21 cellular contexts compared by ENCODE assay signal in the genomic region with DNA sequence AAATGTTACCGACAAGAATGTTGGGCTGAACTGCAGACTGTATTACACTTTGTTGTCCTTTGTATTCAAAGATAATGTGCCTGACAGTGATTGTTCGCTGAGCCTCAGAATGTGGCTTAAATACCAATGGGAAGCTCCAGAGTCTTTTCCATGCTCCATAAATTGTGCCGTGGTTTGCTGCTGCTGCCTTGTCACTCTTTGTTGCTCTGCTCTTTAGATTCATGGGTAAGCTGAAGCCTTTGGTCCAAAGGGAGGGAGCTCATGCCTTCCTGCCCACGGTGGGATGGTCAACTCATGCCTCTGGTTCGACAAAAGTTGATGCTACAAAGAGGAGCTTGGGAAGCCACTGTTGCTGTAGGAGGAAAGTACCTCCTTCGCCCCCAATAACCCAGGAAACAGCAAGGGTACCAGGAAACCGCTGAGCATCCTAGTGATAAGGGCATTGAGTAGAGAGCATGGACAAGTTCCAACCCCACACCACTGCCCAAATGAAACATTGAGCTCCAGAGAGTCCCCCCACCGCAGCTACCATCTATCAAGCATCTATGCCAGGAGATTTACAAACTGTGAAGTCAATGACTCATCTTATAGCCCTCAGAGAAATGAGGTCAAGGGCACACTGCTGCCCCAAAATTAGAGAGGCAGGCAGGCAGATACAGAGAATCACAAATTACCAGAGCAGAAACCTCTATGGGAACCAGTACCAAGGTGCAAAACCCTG.
DNase-seq lines count a peak whose midpoint lies in the region; ATAC-seq, FAIRE-seq and TF ChIP-seq lines count a peak whose summit lies in the region.
"Had no signal": no experiment of that assay in that cellular context is flagged by ENCODE, and none has a peak within 500 bp of the region (broad histone marks: within the 10 kb centered on the region; RNA-seq: fewer than 3 reads in every experiment).

No MANE protein-coding gene starts in this region.

- H3K23ac ChIP-seq in IMR-90 (ENCODE audit: low read depth, low read length) (no peak overlapping the region), H1 (ENCODE audit: insufficient read length) (no peak overlapping the region)

- H3K27me3 ChIP-seq in IMR-90 (ENCODE audit: control insufficient read depth, insufficient read depth, low read length) (peaks cover 6% of the 10 kb centered on the region), H1 (replicated peaks in 1 of 4; ENCODE audit: control insufficient read depth in 3 of 4, extremely low read depth in 1 of 4, insufficient read depth in 3 of 4, low read length in 3 of 4) (no peaks in the 10 kb centered on the region), osteoblast (ENCODE audit: insufficient read depth, low read length) (no peaks in the 10 kb centered on the region)
- H3K27me3 ChIP-seq: upper lobe of right lung had no signal

- TF ChIP-seq CTCF in IMR-90 (conservative IDR thresholded peaks at IDR 0.05; ENCODE audit: low read depth, low read length), result no peak
- TF ChIP-seq CTCF in H1 (IDR thresholded peaks at IDR 0.05; ENCODE audit: control extremely low read depth in 1 of 3, insufficient read depth in 1 of 3, low read depth in 1 of 3, low read length in 3 of 3), result no peak
- no peak for TF ChIP-seq CTCF in osteoblast (IDR thresholded peaks at IDR 0.05; ENCODE audit: extremely low read depth, low read depth, low read length)
- TF ChIP-seq CTCF in D721Med (IDR thresholded peaks at IDR 0.05; ENCODE audit: insufficient read depth, missing control alignments), result no peak
- TF ChIP-seq CTCF in chondrocyte (IDR thresholded peaks at IDR 0.05), result no peak

- WGBS in IMR-90 (ENCODE audit: extremely low coverage in 2 of 2, insufficient read length in 1 of 2), 2 experiments, result 20% methylated on average over 2 of the region's 8 CpGs; no CpG with 5 or more reads in 1 of the 2 experiments
- 89% methylated on average over 8 of the region's 8 CpGs; no CpG with 5 or more reads in 1 of the 2 experiments for WGBS in H1 (ENCODE audit: extremely low coverage in 1 of 2, insufficient coverage in 1 of 2, insufficient read length in 1 of 2, insufficient replicate concordance in 2 of 2, low coverage in 1 of 2, low lambda C conversion rate in 2 of 2, missing lambda C conversion rate in 1 of 2), 2 experiments

- dilution Hi-C loops in IMR-90 (cut with HindIII; ENCODE audit: low sequenced_read_pairs, unreplicated experiment), result no loop called here

- no peak overlapping the region for H2BK20ac ChIP-seq in IMR-90 (ENCODE audit: low read depth, low read length)
- H2BK20ac ChIP-seq in H1 (ENCODE audit: low read length), result no peak overlapping the region

- H3K9ac ChIP-seq in IMR-90 (ENCODE audit: low read depth, low read length) (no peak overlapping the region), H1 (replicated peaks in 1 of 4; ENCODE audit: extremely low read depth in 1 of 4, low read depth in 3 of 4, low read length in 3 of 4) (no peak overlapping the region)

- H2BK15ac ChIP-seq in IMR-90 (ENCODE audit: low read depth, low read length), result no peak overlapping the region
- H2BK15ac ChIP-seq in H1 (ENCODE audit: low read length), result no peak overlapping the region; the same call in 1 of the 2 replicates

- DNase-seq in COLO829 (ENCODE audit: low spot score), result peak; percentile 16
- no peak for DNase-seq in IMR-90
- no peak for DNase-seq in H1 (ENCODE audit: low read depth in 1 of 2, low spot score in 2 of 2)
- DNase-seq in osteoblast (ENCODE audit: insufficient read length, low spot score, missing footprints), result no peak
- DNase-seq in D721Med (ENCODE audit: insufficient read length, low spot score), result no peak
- no peak for DNase-seq in NCI-H1105 treated with DMSO at 0.1 percent for 48 hours (lab: John Stamatoyannopoulos, UW)
- no peak for DNase-seq in chondrocyte (ENCODE audit: low spot score)
- DNase-seq in activated CD4-positive, alpha-beta T cell treated with anti-CD3 and anti-CD28 coated beads, Interleukin-2, amount 10 ng/mL, durations not matched to agents 7 days and 5 days, result no peak
- DNase-seq: activated CD4-positive, alpha-beta T cell treated with anti-CD3 and anti-CD28 coated beads for 48 hours; central memory CD4-positive, alpha-beta T cell; COR-L47; effector memory CD4-positive, alpha-beta T cell; GDM1; mammary epithelial cell; NCI-H1436; NCI-H345; upper lobe of right lung had no signal

- peaks cover 3% of the 10 kb centered on the region; the same call in 1 of the 2 replicates for H3K9me1 ChIP-seq in IMR-90 (ENCODE audit: insufficient read depth, low read length)

- H2AK5ac ChIP-seq in IMR-90 (ENCODE audit: low read depth, low read length) (no peak overlapping the region), H1 (ENCODE audit: low read depth, low read length) (no peak overlapping the region)

- POLR2A ChIA-PET in IMR-90 (lab: Charles Lee; ENCODE audit: unreplicated experiment) (no interaction called here), H1 (lab: Charles Lee; ENCODE audit: partially characterized antibody) (interaction anchor here (1.0 kb wide), 1 partner anchor 117 kb away, joined by 3 read pairs; no protein-coding TSS in a partner anchor)
- POLR2A ChIA-PET in activated CD4-positive, alpha-beta T cell treated with anti-CD3 and anti-CD28 coated beads, Interleukin-2, amount 10 ng/mL, durations not matched to agents 7 days and 5 days (lab: Charles Lee), result no interaction called here

- no peak overlapping the region for H3K4me3 ChIP-seq in IMR-90 (ENCODE audit: insufficient read depth, low read depth, low read length)
- no peak overlapping the region for H3K4me3 ChIP-seq in H1 (ENCODE audit: extremely low read depth in 1 of 4, insufficient read depth in 2 of 4, low read depth in 3 of 4, low read length in 4 of 4)
- peak overlapping the region; percentile 18 for H3K4me3 ChIP-seq in osteoblast (ENCODE audit: insufficient read depth, low read length)
- H3K4me3 ChIP-seq: skin epidermis, upper lobe of right lung had no signal

- no peak overlapping the region for H3K27ac Mint-ChIP-seq in chondrocyte (ENCODE audit: unreplicated experiment)
- H3K27ac Mint-ChIP-seq in activated CD4-positive, alpha-beta T cell treated with anti-CD3 and anti-CD28 coated beads, Interleukin-2, amount 10 ng/mL, durations not matched to agents 7 days and 5 days, result no peak overlapping the region
- H3K27ac Mint-ChIP-seq: activated naive CD8-positive, alpha-beta T cell; stimulated activated effector memory CD8-positive, alpha-beta T cell treated with anti-CD3 and anti-CD28 coated beads, Interleukin-12 subunit alpha, Interleukin-12 subunit beta, amount 100 ng/mL, for 72 hours had no signal

- H4K91ac ChIP-seq in IMR-90 (ENCODE audit: insufficient read depth, low read depth, low read length) (no peak overlapping the region), H1 (replicated peaks; ENCODE audit: insufficient read length, low read length) (peak overlapping the region; percentile 6)

- H3K4me2 ChIP-seq in IMR-90 (ENCODE audit: low read depth, low read length) (peak overlapping the region; percentile 79), H1 (ENCODE audit: insufficient read depth in 1 of 2, low read depth in 2 of 2, low read length in 2 of 2) (no peak overlapping the region), osteoblast (ENCODE audit: insufficient read depth, low read length) (peak overlapping the region; percentile 57)

- peak; percentile 27 for ATAC-seq in IMR-90 (ENCODE audit: low read depth)
- ATAC-seq: stimulated activated effector memory CD8-positive, alpha-beta T cell treated with anti-CD3 and anti-CD28 coated beads, Interleukin-12 subunit alpha, Interleukin-12 subunit beta, amount 100 ng/mL, for 72 hours; upper lobe of right lung had no signal

- H2AFZ ChIP-seq in IMR-90 (replicated peaks; ENCODE audit: low read length, poor library complexity), result peak overlapping the region; percentile 40
- peak overlapping the region; percentile 69; the same call in 1 of the 2 replicates for H2AFZ ChIP-seq in H1 (ENCODE audit: low read length)
- no peak overlapping the region for H2AFZ ChIP-seq in osteoblast (ENCODE audit: low read length)

- no peak for TF ChIP-seq EP300 in H1 (IDR thresholded peaks at IDR 0.05; ENCODE audit: borderline replicate concordance in 1 of 2, low read depth in 2 of 2, low read length in 2 of 2)

- no peak overlapping the region for H3K4me3 Mint-ChIP-seq in chondrocyte (ENCODE audit: unreplicated experiment)
- no peak overlapping the region for H3K4me3 Mint-ChIP-seq in activated CD4-positive, alpha-beta T cell treated with anti-CD3 and anti-CD28 coated beads, Interleukin-2, amount 10 ng/mL, durations not matched to agents 7 days and 5 days
- H3K4me3 Mint-ChIP-seq: activated naive CD8-positive, alpha-beta T cell; neural crest cell; stimulated activated effector memory CD8-positive, alpha-beta T cell treated with anti-CD3 and anti-CD28 coated beads, Interleukin-12 subunit alpha, Interleukin-12 subunit beta, amount 100 ng/mL, for 72 hours had no signal

- H2BK5ac ChIP-seq in IMR-90 (ENCODE audit: low read depth, low read length, poor library complexity, severe bottlenecking) (no peak overlapping the region), H1 (ENCODE audit: low read depth, low read length) (no peak overlapping the region)

- in situ Hi-C loops in IMR-90 (cut with MboI; ENCODE audit: low sequenced_read_pairs), result no loop called here

- peaks cover 7% of the 10 kb centered on the region for H3K4me1 ChIP-seq in IMR-90 (ENCODE audit: control insufficient read depth, insufficient read depth, low read length)
- peaks cover 0 to 22% (median 15%) of the 10 kb centered on the region in 4 experiments; a peak in 6 of 7 replicates for H3K4me1 ChIP-seq in H1 (replicated peaks in 1 of 4; ENCODE audit: control insufficient read depth in 3 of 4, insufficient read depth in 4 of 4, low read length in 3 of 4)
- H3K4me1 ChIP-seq in osteoblast (ENCODE audit: insufficient read depth, low read length), result peaks cover 20% of the 10 kb centered on the region
- H3K4me1 ChIP-seq: upper lobe of right lung had no signal

- H3K18ac ChIP-seq in IMR-90 (ENCODE audit: low read depth, low read length) (peak overlapping the region; percentile 33; the same call in 1 of the 2 replicates), H1 (ENCODE audit: extremely low read depth, low read length) (0 out of 2 replicates have a peak overlapping the region, but pooled peaks have one; percentile 0)

- CTCF ChIA-PET in IMR-90 (lab: Yijun Ruan, JAX) (interaction anchor here (0.6 kb wide), 1 partner anchor 9 kb away, joined by 3 read pairs; no protein-coding TSS in a partner anchor), H1 (lab: Charles Lee; ENCODE audit: partially characterized antibody) (interaction anchor here (0.6 to 2.4 kb wide), 7 partner anchors 10 to 527 kb away, joined by 3 to 9 read pairs (median 4); no protein-coding TSS in a partner anchor)
- CTCF ChIA-PET in activated CD4-positive, alpha-beta T cell treated with anti-CD3 and anti-CD28 coated beads, Interleukin-2, amount 10 ng/mL, durations not matched to agents 7 days and 5 days (lab: Charles Lee), result interaction anchor here (1.0 kb wide), 1 partner anchor 22 kb away, joined by 3 read pairs; no protein-coding TSS in a partner anchor

- H4K8ac ChIP-seq in IMR-90 (ENCODE audit: low read depth in 2 of 2, low read length in 2 of 2) (no peak overlapping the region), H1 (ENCODE audit: extremely low read depth, insufficient read depth, low read length) (no peak overlapping the region)

- H3K4me1 Mint-ChIP-seq in chondrocyte (ENCODE audit: low read depth), result peaks cover 6% of the 10 kb centered on the region
- H3K4me1 Mint-ChIP-seq in activated CD4-positive, alpha-beta T cell treated with anti-CD3 and anti-CD28 coated beads, Interleukin-2, amount 10 ng/mL, durations not matched to agents 7 days and 5 days, result peaks cover 11% of the 10 kb centered on the region

- H2BK12ac ChIP-seq in H1 (ENCODE audit: low read depth, low read length), result peak overlapping the region; percentile 75; the same call in 1 of the 2 replicates

- H3K56ac ChIP-seq in IMR-90 (ENCODE audit: extremely low read depth, insufficient read depth, low read length) (no peak overlapping the region), H1 (replicated peaks; ENCODE audit: insufficient read length, low read depth, low read length) (no peak overlapping the region)

- H3K4ac ChIP-seq in IMR-90 (ENCODE audit: low read depth, low read length) (no peak overlapping the region), H1 (replicated peaks; ENCODE audit: insufficient read length, low read depth, low read length) (no peak overlapping the region)

- no peaks in the 10 kb centered on the region for H3K9me3 ChIP-seq in IMR-90 (ENCODE audit: control insufficient read depth, insufficient read depth, low read length)
- peaks cover 0 to 6% of the 10 kb centered on the region in 2 experiments; a peak in 2 of 4 replicates for H3K9me3 ChIP-seq in H1 (ENCODE audit: insufficient read depth in 2 of 2, low read depth in 1 of 2, low read length in 1 of 2)
- no peaks in the 10 kb centered on the region for H3K9me3 ChIP-seq in osteoblast (ENCODE audit: low read depth, low read length)
- H3K9me3 ChIP-seq: upper lobe of right lung had no signal

- no peak for FAIRE-seq in H1 (lab: Jason Lieb, UNC)
- FAIRE-seq in D721Med (lab: Jason Lieb, UNC), result no peak

- TF ChIP-seq POLR2A in IMR-90 (IDR thresholded peaks at IDR 0.05; ENCODE audit: low read depth, low read length) (no peak), H1 (IDR thresholded peaks at IDR 0.05; ENCODE audit: control extremely low read depth in 1 of 2, low read depth in 2 of 2, low read length in 2 of 2) (no peak)

- no TSS peak for BruUV-seq in IMR-90 (replicated peaks; lab: Mats Ljungman, UMichigan)

- H2AK9ac ChIP-seq in IMR-90 (replicated peaks; ENCODE audit: low read depth, low read length, poor library complexity), result no peak overlapping the region

- H3K36me3 ChIP-seq in IMR-90 (ENCODE audit: control insufficient read depth, insufficient read depth, low read length), result no peaks in the 10 kb centered on the region
- no peaks in the 10 kb centered on the region for H3K36me3 ChIP-seq in H1 (ENCODE audit: control insufficient read depth in 2 of 4, insufficient read depth in 4 of 4, low read length in 3 of 4)
- no peaks in the 10 kb centered on the region for H3K36me3 ChIP-seq in osteoblast (ENCODE audit: insufficient read depth, low read length)
- H3K36me3 ChIP-seq: upper lobe of right lung had no signal

- H3K23me2 ChIP-seq in H1 (ENCODE audit: low read depth, low read length), result peaks cover under 1% of the 10 kb centered on the region; the same call in 1 of the 2 replicates

- H3K27ac ChIP-seq in IMR-90 (ENCODE audit: insufficient read depth, low read length) (no peak overlapping the region), H1 (ENCODE audit: low read depth, low read length) (no peak overlapping the region), osteoblast (ENCODE audit: low read depth, low read length) (peak overlapping the region; percentile 50)
- H3K27ac ChIP-seq: upper lobe of right lung had no signal

- no peaks in the 10 kb centered on the region for H4K20me1 ChIP-seq in IMR-90 (ENCODE audit: insufficient read depth, low read length)
- no peaks in the 10 kb centered on the region for H4K20me1 ChIP-seq in H1 (replicated peaks in 1 of 2; ENCODE audit: control insufficient read depth in 1 of 2, insufficient read depth in 2 of 2, low read length in 2 of 2)
- H4K20me1 ChIP-seq in osteoblast (ENCODE audit: insufficient read depth, low read length), result no peaks in the 10 kb centered on the region

- no peak overlapping the region for H4K5ac ChIP-seq in IMR-90 (ENCODE audit: low read depth, low read length)
- no peak overlapping the region for H4K5ac ChIP-seq in H1 (ENCODE audit: insufficient read length, low read depth, low read length)

- no peak overlapping the region for H2BK120ac ChIP-seq in IMR-90 (ENCODE audit: low read depth, low read length)
- no peak overlapping the region for H2BK120ac ChIP-seq in H1 (replicated peaks; ENCODE audit: low read depth, low read length)

- H3K36me3 Mint-ChIP-seq in chondrocyte (ENCODE audit: low read depth), result peaks cover 2% of the 10 kb centered on the region
- H3K36me3 Mint-ChIP-seq in activated CD4-positive, alpha-beta T cell treated with anti-CD3 and anti-CD28 coated beads, Interleukin-2, amount 10 ng/mL, durations not matched to agents 7 days and 5 days (ENCODE audit: low read depth), result peaks cover 3% of the 10 kb centered on the region
- H3K36me3 Mint-ChIP-seq: activated naive CD8-positive, alpha-beta T cell; stimulated activated effector memory CD8-positive, alpha-beta T cell treated with anti-CD3 and anti-CD28 coated beads, Interleukin-12 subunit alpha, Interleukin-12 subunit beta, amount 100 ng/mL, for 72 hours had no signal

- no peaks in the 10 kb centered on the region for H3K79me1 ChIP-seq in IMR-90 (ENCODE audit: low read depth in 1 of 2, low read length in 2 of 2)
- no peaks in the 10 kb centered on the region for H3K79me1 ChIP-seq in H1 (ENCODE audit: low read depth, low read length)

- H3K79me2 ChIP-seq in H1 (ENCODE audit: control insufficient read depth in 1 of 2, insufficient read depth in 2 of 2, low read length in 2 of 2), result no peaks in the 10 kb centered on the region
- no peaks in the 10 kb centered on the region for H3K79me2 ChIP-seq in osteoblast (ENCODE audit: insufficient read depth, low read length)

- 0 out of 2 replicates have a peak overlapping the region, but pooled peaks have one; percentile 46 for H3K14ac ChIP-seq in IMR-90 (replicated peaks; ENCODE audit: low read depth, low read length)
- no peak overlapping the region for H3K14ac ChIP-seq in H1 (ENCODE audit: insufficient read length)

- no peak for TF ChIP-seq RAD21 in IMR-90 (IDR thresholded peaks at IDR 0.05; ENCODE audit: low read length)
- no peak for TF ChIP-seq RAD21 in H1 (IDR thresholded peaks at IDR 0.05 in 1 of 2, conservative IDR thresholded peaks at IDR 0.05 in 1 of 2; ENCODE audit: low read depth in 2 of 2, low read length in 2 of 2)

- intact Hi-C loops in IMR-90 (cut with micrococcal nuclease), result no loop called here

- H3K9me3 Mint-ChIP-seq in chondrocyte (ENCODE audit: low read depth), result no peaks in the 10 kb centered on the region
- H3K9me3 Mint-ChIP-seq in activated CD4-positive, alpha-beta T cell treated with anti-CD3 and anti-CD28 coated beads, Interleukin-2, amount 10 ng/mL, durations not matched to agents 7 days and 5 days, result no peaks in the 10 kb centered on the region
- H3K9me3 Mint-ChIP-seq: neural crest cell; stimulated activated effector memory CD8-positive, alpha-beta T cell treated with anti-CD3 and anti-CD28 coated beads, Interleukin-12 subunit alpha, Interleukin-12 subunit beta, amount 100 ng/mL, for 72 hours had no signal

- peaks cover 4% of the 10 kb centered on the region for H3K27me3 Mint-ChIP-seq in chondrocyte (ENCODE audit: low read depth)
- no peaks in the 10 kb centered on the region for H3K27me3 Mint-ChIP-seq in activated CD4-positive, alpha-beta T cell treated with anti-CD3 and anti-CD28 coated beads, Interleukin-2, amount 10 ng/mL, durations not matched to agents 7 days and 5 days
- H3K27me3 Mint-ChIP-seq: activated naive CD8-positive, alpha-beta T cell had no signal

Comparison
In these comparisons a context has a peak if more than half of its experiments do, and no peak if none do; other contexts are left out.
1. H3K4me2 ChIP-seq: peak in IMR-90 (single experiment) and osteoblast (single experiment); none in H1 (0 of 2).